Comparison of ENCODE assay signal across 17 cellular contexts in genomic region chr2:169925968-169926367, GRCh38.
"Had no signal": no experiment of that assay in that cellular context is flagged by ENCODE, and none has a peak within 500 bp of the region (broad histone marks: within the 10 kb centered on the region; RNA-seq: fewer than 3 reads in every experiment).

No MANE protein-coding gene starts in this region.

- H3K4me1 Mint-ChIP-seq: activated naive CD8-positive, alpha-beta T cell treated with anti-CD3 and anti-CD28 coated beads for 36 hours; brain; WTC11 had no signal

- H3K9me3 ChIP-seq: colonic mucosa, gastrocnemius medialis, left lung, SJCRH30, thyroid gland had no signal

- H3K4me3 Mint-ChIP-seq: activated CD8-positive, alpha-beta T cell treated with anti-CD3 and anti-CD28 coated beads for 36 hours; activated naive CD8-positive, alpha-beta T cell treated with anti-CD3 and anti-CD28 coated beads for 36 hours; activated T-cell treated with anti-CD3 and anti-CD28 coated beads, Interleukin-2, amount 50 U/mL, for 4 hours; brain; WTC11 had no signal

- H3K27me3 Mint-ChIP-seq: activated CD8-positive, alpha-beta T cell treated with anti-CD3 and anti-CD28 coated beads for 36 hours; activated naive CD8-positive, alpha-beta T cell treated with anti-CD3 and anti-CD28 coated beads for 36 hours had no signal

- ATAC-seq: activated CD8-positive, alpha-beta T cell treated with anti-CD3 and anti-CD28 coated beads for 36 hours; activated T-cell treated with anti-CD3 and anti-CD28 coated beads, Interleukin-2, amount 50 U/mL, for 4 hours; gastrocnemius medialis; left lung; WTC11 had no signal

- H3K4me1 ChIP-seq: colonic mucosa, gastrocnemius medialis, left lung, SJCRH30 had no signal

- H3K36me3 Mint-ChIP-seq: activated naive CD8-positive, alpha-beta T cell treated with anti-CD3 and anti-CD28 coated beads for 36 hours had no signal

- DNase-seq: activated CD4-positive, alpha-beta T cell treated with anti-CD3 and anti-CD28 coated beads for 4 hours; activated CD8-positive, alpha-beta T cell treated with anti-CD3 and anti-CD28 coated beads for 36 hours; activated naive CD8-positive, alpha-beta T cell treated with anti-CD3 and anti-CD28 coated beads for 36 hours; activated T-cell treated with anti-CD3 and anti-CD28 coated beads, Interleukin-2, amount 50 U/mL, for 4 hours; caudate nucleus; colonic mucosa; gastrocnemius medialis; head of caudate nucleus; kidney; left lung; nucleus accumbens; retina; SJCRH30; stimulated activated naive CD4-positive, alpha-beta T cell treated with Interleukin-2 at 50 U/mL for 16 hours; thyroid gland had no signal

- H3K36me3 ChIP-seq: colonic mucosa had no signal

- H3K27ac Mint-ChIP-seq: activated CD8-positive, alpha-beta T cell treated with anti-CD3 and anti-CD28 coated beads for 36 hours; activated naive CD8-positive, alpha-beta T cell treated with anti-CD3 and anti-CD28 coated beads for 36 hours; WTC11 had no signal

- H3K9me3 Mint-ChIP-seq: activated CD8-positive, alpha-beta T cell treated with anti-CD3 and anti-CD28 coated beads for 36 hours; activated naive CD8-positive, alpha-beta T cell treated with anti-CD3 and anti-CD28 coated beads for 36 hours; activated T-cell treated with anti-CD3 and anti-CD28 coated beads, Interleukin-2, amount 50 U/mL, for 4 hours; brain; WTC11 had no signal

- H3K4me3 ChIP-seq: colonic mucosa, gastrocnemius medialis, left lung, SJCRH30, thyroid gland had no signal
